Comparison of ENCODE assay signal across 16 cellular contexts in genomic region chr7:26265061-26265460, GRCh38. TPM values are rescaled to one million over a fixed set of nuclear protein-coding genes. Genes with fewer than 3 reads are reported as not detected.
DNase-seq lines count a peak whose midpoint lies in the region; ATAC-seq and TF ChIP-seq lines count a peak whose summit lies in the region.
"Had no signal": no experiment of that assay in that cellular context is flagged by ENCODE, and none has a peak within 500 bp of the region (broad histone marks: within the 10 kb centered on the region; RNA-seq: fewer than 3 reads in every experiment).

No MANE protein-coding gene starts in this region.

- BruUV-seq in OCI-LY7 (replicated peaks; lab: Mats Ljungman, UMichigan): no TSS peak

- DNase-seq in activated CD8-positive, alpha-beta T cell treated with anti-CD3 and anti-CD28 coated beads for 36 hours: peak; percentile 8
- DNase-seq in activated CD8-positive, alpha-beta T cell treated with anti-CD3 and anti-CD28 coated beads, Interleukin-2, amount 10 ng/mL, durations not matched to agents 7 days and 5 days: no peak
- peak; percentile 16 for DNase-seq in ELR (ENCODE audit: low read depth)
- peak; percentile 12 for DNase-seq in MG63
- peak; percentile 50 for DNase-seq in epithelial cell of esophagus (ENCODE audit: low read depth)
- no peak for DNase-seq in heart right ventricle
- no peak for DNase-seq in OCI-LY7 (ENCODE audit: low spot score)
- DNase-seq: COR-L47; NCI-H1092; NCI-H2227 treated with DMSO at 0.1 percent for 48 hours; NCI-H526 treated with DMSO at 0.1 percent for 48 hours; NK-92 treated with Interleukin-12 subunit alpha and Interleukin-12 subunit beta, amount 100 ng/mL, for 24 hours had no signal

- H3K27me3 ChIP-seq in MG63: no peaks in the 10 kb centered on the region
- peaks cover 0 to 5% (median 0%) of the 10 kb centered on the region in 7 donors for H3K27me3 ChIP-seq in heart right ventricle

- 75 to 83% methylated on average over 5 of the region's 5 CpGs for WGBS in heart right ventricle, 2 donors

- H3K4me1 ChIP-seq in heart right ventricle: no peaks in the 10 kb centered on the region
- no peaks in the 10 kb centered on the region for H3K4me1 ChIP-seq in OCI-LY7 (ENCODE audit: insufficient read depth, low read length, poor library complexity, severe bottlenecking)
- H3K4me1 ChIP-seq: A549 had no signal

- CTCF ChIA-PET in activated CD8-positive, alpha-beta T cell treated with anti-CD3 and anti-CD28 coated beads for 36 hours (lab: Charles Lee): no interaction called here
- CTCF ChIA-PET in activated CD8-positive, alpha-beta T cell treated with anti-CD3 and anti-CD28 coated beads, Interleukin-2, amount 10 ng/mL, durations not matched to agents 7 days and 5 days (lab: Charles Lee): no interaction called here
- CTCF ChIA-PET in OCI-LY7 (lab: Charles Lee; ENCODE audit: unreplicated experiment): no interaction called here

- H3K9me2 ChIP-seq in OCI-LY7 (ENCODE audit: insufficient read depth, low read length): no peaks in the 10 kb centered on the region

- POLR2A ChIA-PET in activated CD8-positive, alpha-beta T cell treated with anti-CD3 and anti-CD28 coated beads for 36 hours (lab: Charles Lee): interaction anchor here (1.3 kb wide), 1 partner anchor 11 kb away, joined by 6 read pairs; no protein-coding TSS in a partner anchor
- POLR2A ChIA-PET in activated CD8-positive, alpha-beta T cell treated with anti-CD3 and anti-CD28 coated beads, Interleukin-2, amount 10 ng/mL, durations not matched to agents 7 days and 5 days (lab: Charles Lee): no interaction called here
- POLR2A ChIA-PET in OCI-LY7 (lab: Charles Lee): no interaction called here

- no peak overlapping the region for H3K4me3 Mint-ChIP-seq in activated CD8-positive, alpha-beta T cell treated with anti-CD3 and anti-CD28 coated beads for 36 hours
- H3K4me3 Mint-ChIP-seq in activated CD8-positive, alpha-beta T cell treated with anti-CD3 and anti-CD28 coated beads, Interleukin-2, amount 10 ng/mL, durations not matched to agents 7 days and 5 days: no peak overlapping the region

- peaks cover 3% of the 10 kb centered on the region for H3K27me3 Mint-ChIP-seq in activated CD8-positive, alpha-beta T cell treated with anti-CD3 and anti-CD28 coated beads for 36 hours
- H3K27me3 Mint-ChIP-seq in activated CD8-positive, alpha-beta T cell treated with anti-CD3 and anti-CD28 coated beads, Interleukin-2, amount 10 ng/mL, durations not matched to agents 7 days and 5 days (ENCODE audit: low read depth): peaks cover 10% of the 10 kb centered on the region

- H3K4me2 ChIP-seq in OCI-LY7 (ENCODE audit: low read length): no peak overlapping the region
- H3K4me2 ChIP-seq: A549 had no signal

- H3K9me3 Mint-ChIP-seq in activated CD8-positive, alpha-beta T cell treated with anti-CD3 and anti-CD28 coated beads for 36 hours: no peaks in the 10 kb centered on the region
- no peaks in the 10 kb centered on the region for H3K9me3 Mint-ChIP-seq in activated CD8-positive, alpha-beta T cell treated with anti-CD3 and anti-CD28 coated beads, Interleukin-2, amount 10 ng/mL, durations not matched to agents 7 days and 5 days (ENCODE audit: insufficient read depth)

- no peaks in the 10 kb centered on the region for H3K79me2 ChIP-seq in OCI-LY7 (ENCODE audit: insufficient read depth, low read depth, low read length)

- H3K36me3 Mint-ChIP-seq in activated CD8-positive, alpha-beta T cell treated with anti-CD3 and anti-CD28 coated beads for 36 hours (ENCODE audit: low read depth): no peaks in the 10 kb centered on the region
- H3K36me3 Mint-ChIP-seq in activated CD8-positive, alpha-beta T cell treated with anti-CD3 and anti-CD28 coated beads, Interleukin-2, amount 10 ng/mL, durations not matched to agents 7 days and 5 days (ENCODE audit: low read depth): no peaks in the 10 kb centered on the region

- H2AFZ ChIP-seq in OCI-LY7 (ENCODE audit: low read length): no peak overlapping the region

- H4K20me1 ChIP-seq in OCI-LY7 (ENCODE audit: insufficient read depth, low read length): no peaks in the 10 kb centered on the region

- ATAC-seq in activated CD8-positive, alpha-beta T cell treated with anti-CD3 and anti-CD28 coated beads for 36 hours: peak; percentile 71
- no peak for ATAC-seq in activated CD8-positive, alpha-beta T cell treated with anti-CD3 and anti-CD28 coated beads, Interleukin-2, amount 10 ng/mL, durations not matched to agents 7 days and 5 days
- ATAC-seq in heart right ventricle: no peak
- no peak for ATAC-seq in HG03159 (IDR thresholded peaks at IDR 0.05; ENCODE audit: unreplicated experiment)
- ATAC-seq: A549, HCT116 had no signal

- H3K36me3 ChIP-seq in MG63 (no peaks in the 10 kb centered on the region), heart right ventricle (no peaks in the 10 kb centered on the region), OCI-LY7 (ENCODE audit: insufficient read depth, low read length) (no peaks in the 10 kb centered on the region)

- no peak overlapping the region for H3K4me3 ChIP-seq in MG63
- H3K4me3 ChIP-seq in epithelial cell of esophagus (ENCODE audit: low read length): no peak overlapping the region
- no peak overlapping the region for H3K4me3 ChIP-seq in heart right ventricle
- no peak overlapping the region for H3K4me3 ChIP-seq in OCI-LY7 (ENCODE audit: low read depth, low read length, poor library complexity, severe bottlenecking)
- H3K4me3 ChIP-seq: A549 had no signal

- no peaks in the 10 kb centered on the region for H3K9me3 ChIP-seq in MG63
- peaks cover 0 to 15% (median 0%) of the 10 kb centered on the region in 11 donors for H3K9me3 ChIP-seq in heart right ventricle
- H3K9me3 ChIP-seq in OCI-LY7 (ENCODE audit: low read length): peaks cover 12% of the 10 kb centered on the region; the same call in 1 of the 2 replicates
- H3K9me3 ChIP-seq: A549 had no signal

- intact Hi-C loops in activated CD8-positive, alpha-beta T cell treated with anti-CD3 and anti-CD28 coated beads for 36 hours (cut with micrococcal nuclease): no loop called here
- intact Hi-C loops in heart right ventricle (cut with DNase I) (no loop called here), OCI-LY7 (cut with micrococcal nuclease; ENCODE audit: unreplicated experiment) (no loop called here)

- peaks cover 1% of the 10 kb centered on the region for H3K4me1 Mint-ChIP-seq in activated CD8-positive, alpha-beta T cell treated with anti-CD3 and anti-CD28 coated beads for 36 hours (ENCODE audit: low read depth)
- no peaks in the 10 kb centered on the region for H3K4me1 Mint-ChIP-seq in activated CD8-positive, alpha-beta T cell treated with anti-CD3 and anti-CD28 coated beads, Interleukin-2, amount 10 ng/mL, durations not matched to agents 7 days and 5 days (ENCODE audit: low read depth)

- TF ChIP-seq CTCF in activated CD8-positive, alpha-beta T cell treated with anti-CD3 and anti-CD28 coated beads for 36 hours (IDR thresholded peaks at IDR 0.05): no peak
- TF ChIP-seq CTCF in epithelial cell of esophagus (IDR thresholded peaks at IDR 0.05; ENCODE audit: insufficient read depth, low read depth, low read length, missing control alignments) (no peak), heart right ventricle (IDR thresholded peaks at IDR 0.05) (no peak), OCI-LY7 (conservative IDR thresholded peaks at IDR 0.05; ENCODE audit: low read length) (no peak)

- H3K27ac ChIP-seq in heart right ventricle: no peak overlapping the region
- H3K27ac ChIP-seq in OCI-LY7 (ENCODE audit: low read depth, low read length, poor library complexity, severe bottlenecking): no peak overlapping the region
- H3K27ac ChIP-seq: A549, C4-2B had no signal

- H3K27ac Mint-ChIP-seq in activated CD8-positive, alpha-beta T cell treated with anti-CD3 and anti-CD28 coated beads for 36 hours: no peak overlapping the region
- no peak overlapping the region for H3K27ac Mint-ChIP-seq in activated CD8-positive, alpha-beta T cell treated with anti-CD3 and anti-CD28 coated beads, Interleukin-2, amount 10 ng/mL, durations not matched to agents 7 days and 5 days

RNA-seq across cellular contexts. Expression of gene SNX10, which starts 26.6 kb away (rescaled TPM):
- total RNA-seq in activated CD8-positive, alpha-beta T cell treated with anti-CD3 and anti-CD28 coated beads for 36 hours: 10 to 100 TPM; 47.8 to 51.1 TPM
- total RNA-seq in activated CD8-positive, alpha-beta T cell treated with anti-CD3 and anti-CD28 coated beads, Interleukin-2, amount 10 ng/mL, durations not matched to agents 7 days and 5 days: 10 to 100 TPM; 39.2 to 42.7 TPM
- 3.0 and 4.4 TPM in 2 replicates for total RNA-seq in MG63 (2014; rRNA removed; shearing (Covaris generic); ENCODE audit: low replicate concordance)
- total RNA-seq in heart right ventricle (10 to 100 TPM in 1 of 10 donors, 1 to 10 TPM in 9; 1.0 to 11.9 (median 1.8) TPM), OCI-LY7 (2022) (31.6 and 32.9 TPM in 2 replicates)
- polyA plus RNA-seq in heart right ventricle: under 1 TPM; 0.75 to 0.88 TPM
- 14.3 and 14.5 TPM in 2 replicates for total RNA-seq in OCI-LY7 (2014; rRNA removed; shearing (Covaris generic))

Comparison
In these comparisons a context has a peak if more than half of its experiments do, and no peak if none do; other contexts are left out.
1. DNase-seq: peak in activated CD8-positive, alpha-beta T cell treated with anti-CD3 and anti-CD28 coated beads for 36 hours (single experiment), ELR (single experiment), MG63 (single experiment) and epithelial cell of esophagus (single experiment); none in activated CD8-positive, alpha-beta T cell treated with anti-CD3 and anti-CD28 coated beads, Interleukin-2, amount 10 ng/mL, durations not matched to agents 7 days and 5 days (single experiment), heart right ventricle (0 of 2) and OCI-LY7 (single experiment).